1 cellular context compared by ENCODE assay signal in the genomic region with DNA sequence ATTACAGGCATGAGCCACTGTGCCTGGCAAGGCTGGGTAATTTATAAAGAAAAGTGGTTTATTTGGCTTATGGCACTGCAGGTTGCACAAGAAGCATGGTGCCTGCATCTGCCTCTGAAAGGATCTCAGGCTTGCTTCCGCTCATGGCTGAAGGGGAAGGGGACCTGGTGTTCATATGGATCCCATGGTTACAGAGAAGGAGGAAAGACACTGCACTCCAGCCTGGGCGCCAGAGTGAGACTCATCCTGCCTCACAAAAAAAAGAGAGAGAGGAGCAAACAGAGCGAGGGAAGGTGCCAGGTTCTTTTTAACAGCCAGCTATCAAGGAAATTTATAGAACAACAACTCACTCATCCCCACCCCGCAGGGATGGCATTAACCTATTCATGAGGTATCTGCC.
TF ChIP-seq lines count a peak whose summit lies in the region.

No MANE protein-coding gene starts in this region.

TF ChIP-seq in GM23338, 12 proteins besides CTCF, POLR2A, EP300 and RAD21 (continued from another document):
- TF ChIP-seq, protein P1, sequence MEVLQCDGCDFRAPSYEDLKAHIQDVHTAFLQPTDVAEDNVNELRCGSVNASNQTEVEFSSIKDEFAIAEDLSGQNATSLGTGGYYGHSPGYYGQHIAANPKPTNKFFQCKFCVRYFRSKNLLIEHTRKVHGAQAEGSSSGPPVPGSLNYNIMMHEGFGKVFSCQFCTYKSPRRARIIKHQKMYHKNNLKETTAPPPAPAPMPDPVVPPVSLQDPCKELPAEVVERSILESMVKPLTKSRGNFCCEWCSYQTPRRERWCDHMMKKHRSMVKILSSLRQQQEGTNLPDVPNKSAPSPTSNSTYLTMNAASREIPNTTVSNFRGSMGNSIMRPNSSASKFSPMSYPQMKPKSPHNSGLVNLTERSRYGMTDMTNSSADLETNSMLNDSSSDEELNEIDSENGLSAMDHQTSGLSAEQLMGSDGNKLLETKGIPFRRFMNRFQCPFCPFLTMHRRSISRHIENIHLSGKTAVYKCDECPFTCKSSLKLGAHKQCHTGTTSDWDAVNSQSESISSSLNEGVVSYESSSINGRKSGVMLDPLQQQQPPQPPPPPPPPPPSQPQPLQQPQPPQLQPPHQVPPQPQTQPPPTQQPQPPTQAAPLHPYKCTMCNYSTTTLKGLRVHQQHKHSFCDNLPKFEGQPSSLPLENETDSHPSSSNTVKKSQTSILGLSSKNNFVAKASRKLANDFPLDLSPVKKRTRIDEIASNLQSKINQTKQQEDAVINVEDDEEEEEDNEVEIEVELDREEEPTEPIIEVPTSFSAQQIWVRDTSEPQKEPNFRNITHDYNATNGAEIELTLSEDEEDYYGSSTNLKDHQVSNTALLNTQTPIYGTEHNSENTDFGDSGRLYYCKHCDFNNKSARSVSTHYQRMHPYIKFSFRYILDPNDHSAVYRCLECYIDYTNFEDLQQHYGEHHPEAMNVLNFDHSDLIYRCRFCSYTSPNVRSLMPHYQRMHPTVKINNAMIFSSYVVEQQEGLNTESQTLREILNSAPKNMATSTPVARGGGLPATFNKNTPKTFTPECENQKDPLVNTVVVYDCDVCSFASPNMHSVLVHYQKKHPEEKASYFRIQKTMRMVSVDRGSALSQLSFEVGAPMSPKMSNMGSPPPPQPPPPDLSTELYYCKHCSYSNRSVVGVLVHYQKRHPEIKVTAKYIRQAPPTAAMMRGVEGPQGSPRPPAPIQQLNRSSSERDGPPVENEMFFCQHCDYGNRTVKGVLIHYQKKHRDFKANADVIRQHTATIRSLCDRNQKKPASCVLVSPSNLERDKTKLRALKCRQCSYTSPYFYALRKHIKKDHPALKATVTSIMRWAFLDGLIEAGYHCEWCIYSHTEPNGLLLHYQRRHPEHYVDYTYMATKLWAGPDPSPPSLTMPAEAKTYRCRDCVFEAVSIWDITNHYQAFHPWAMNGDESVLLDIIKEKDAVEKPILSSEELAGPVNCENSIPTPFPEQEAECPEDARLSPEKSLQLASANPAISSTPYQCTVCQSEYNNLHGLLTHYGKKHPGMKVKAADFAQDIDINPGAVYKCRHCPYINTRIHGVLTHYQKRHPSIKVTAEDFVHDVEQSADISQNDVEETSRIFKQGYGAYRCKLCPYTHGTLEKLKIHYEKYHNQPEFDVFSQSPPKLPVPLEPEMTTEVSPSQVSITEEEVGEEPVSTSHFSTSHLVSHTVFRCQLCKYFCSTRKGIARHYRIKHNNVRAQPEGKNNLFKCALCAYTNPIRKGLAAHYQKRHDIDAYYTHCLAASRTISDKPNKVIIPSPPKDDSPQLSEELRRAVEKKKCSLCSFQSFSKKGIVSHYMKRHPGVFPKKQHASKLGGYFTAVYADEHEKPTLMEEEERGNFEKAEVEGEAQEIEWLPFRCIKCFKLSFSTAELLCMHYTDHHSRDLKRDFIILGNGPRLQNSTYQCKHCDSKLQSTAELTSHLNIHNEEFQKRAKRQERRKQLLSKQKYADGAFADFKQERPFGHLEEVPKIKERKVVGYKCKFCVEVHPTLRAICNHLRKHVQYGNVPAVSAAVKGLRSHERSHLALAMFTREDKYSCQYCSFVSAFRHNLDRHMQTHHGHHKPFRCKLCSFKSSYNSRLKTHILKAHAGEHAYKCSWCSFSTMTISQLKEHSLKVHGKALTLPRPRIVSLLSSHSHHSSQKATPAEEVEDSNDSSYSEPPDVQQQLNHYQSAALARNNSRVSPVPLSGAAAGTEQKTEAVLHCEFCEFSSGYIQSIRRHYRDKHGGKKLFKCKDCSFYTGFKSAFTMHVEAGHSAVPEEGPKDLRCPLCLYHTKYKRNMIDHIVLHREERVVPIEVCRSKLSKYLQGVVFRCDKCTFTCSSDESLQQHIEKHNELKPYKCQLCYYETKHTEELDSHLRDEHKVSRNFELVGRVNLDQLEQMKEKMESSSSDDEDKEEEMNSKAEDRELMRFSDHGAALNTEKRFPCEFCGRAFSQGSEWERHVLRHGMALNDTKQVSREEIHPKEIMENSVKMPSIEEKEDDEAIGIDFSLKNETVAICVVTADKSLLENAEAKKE (CRISPR knock-in tag; IDR thresholded peaks at IDR 0.05), result no peak
- TF ChIP-seq, protein P2, sequence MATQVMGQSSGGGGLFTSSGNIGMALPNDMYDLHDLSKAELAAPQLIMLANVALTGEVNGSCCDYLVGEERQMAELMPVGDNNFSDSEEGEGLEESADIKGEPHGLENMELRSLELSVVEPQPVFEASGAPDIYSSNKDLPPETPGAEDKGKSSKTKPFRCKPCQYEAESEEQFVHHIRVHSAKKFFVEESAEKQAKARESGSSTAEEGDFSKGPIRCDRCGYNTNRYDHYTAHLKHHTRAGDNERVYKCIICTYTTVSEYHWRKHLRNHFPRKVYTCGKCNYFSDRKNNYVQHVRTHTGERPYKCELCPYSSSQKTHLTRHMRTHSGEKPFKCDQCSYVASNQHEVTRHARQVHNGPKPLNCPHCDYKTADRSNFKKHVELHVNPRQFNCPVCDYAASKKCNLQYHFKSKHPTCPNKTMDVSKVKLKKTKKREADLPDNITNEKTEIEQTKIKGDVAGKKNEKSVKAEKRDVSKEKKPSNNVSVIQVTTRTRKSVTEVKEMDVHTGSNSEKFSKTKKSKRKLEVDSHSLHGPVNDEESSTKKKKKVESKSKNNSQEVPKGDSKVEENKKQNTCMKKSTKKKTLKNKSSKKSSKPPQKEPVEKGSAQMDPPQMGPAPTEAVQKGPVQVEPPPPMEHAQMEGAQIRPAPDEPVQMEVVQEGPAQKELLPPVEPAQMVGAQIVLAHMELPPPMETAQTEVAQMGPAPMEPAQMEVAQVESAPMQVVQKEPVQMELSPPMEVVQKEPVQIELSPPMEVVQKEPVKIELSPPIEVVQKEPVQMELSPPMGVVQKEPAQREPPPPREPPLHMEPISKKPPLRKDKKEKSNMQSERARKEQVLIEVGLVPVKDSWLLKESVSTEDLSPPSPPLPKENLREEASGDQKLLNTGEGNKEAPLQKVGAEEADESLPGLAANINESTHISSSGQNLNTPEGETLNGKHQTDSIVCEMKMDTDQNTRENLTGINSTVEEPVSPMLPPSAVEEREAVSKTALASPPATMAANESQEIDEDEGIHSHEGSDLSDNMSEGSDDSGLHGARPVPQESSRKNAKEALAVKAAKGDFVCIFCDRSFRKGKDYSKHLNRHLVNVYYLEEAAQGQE (IDR thresholded peaks at IDR 0.05; ENCODE audit: unreplicated experiment), result no peak
- TF ChIP-seq ZNF114 (CRISPR knock-in tag; IDR thresholded peaks at IDR 0.05) (no peak), NANOG (IDR thresholded peaks at IDR 0.05; ENCODE audit: borderline replicate concordance) (no peak), CREB1 (CRISPR knock-in tag; IDR thresholded peaks at IDR 0.05; ENCODE audit: low read depth) (no peak), STAT1 (IDR thresholded peaks at IDR 0.05; ENCODE audit: unreplicated experiment) (no peak)
- TF ChIP-seq, protein P3, sequence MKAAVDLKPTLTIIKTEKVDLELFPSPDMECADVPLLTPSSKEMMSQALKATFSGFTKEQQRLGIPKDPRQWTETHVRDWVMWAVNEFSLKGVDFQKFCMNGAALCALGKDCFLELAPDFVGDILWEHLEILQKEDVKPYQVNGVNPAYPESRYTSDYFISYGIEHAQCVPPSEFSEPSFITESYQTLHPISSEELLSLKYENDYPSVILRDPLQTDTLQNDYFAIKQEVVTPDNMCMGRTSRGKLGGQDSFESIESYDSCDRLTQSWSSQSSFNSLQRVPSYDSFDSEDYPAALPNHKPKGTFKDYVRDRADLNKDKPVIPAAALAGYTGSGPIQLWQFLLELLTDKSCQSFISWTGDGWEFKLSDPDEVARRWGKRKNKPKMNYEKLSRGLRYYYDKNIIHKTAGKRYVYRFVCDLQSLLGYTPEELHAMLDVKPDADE (IDR thresholded peaks at IDR 0.05), result no peak
